Comparison of ENCODE assay signal across 23 cellular contexts in genomic region chr12:93062100-93062419, GRCh38.
DNase-seq lines count a peak whose midpoint lies in the region; ATAC-seq and TF ChIP-seq lines count a peak whose summit lies in the region.
"Had no signal": no experiment of that assay in that cellular context is flagged by ENCODE, and none has a peak within 500 bp of the region (broad histone marks: within the 10 kb centered on the region; RNA-seq: fewer than 3 reads in every experiment).

No MANE protein-coding gene starts in this region.

- H2AFZ ChIP-seq in mesenchymal stem cell (ENCODE audit: low read depth, low read length), result no peak overlapping the region

- H3K18ac ChIP-seq in mesenchymal stem cell (ENCODE audit: low read depth in 1 of 2, low read length in 2 of 2), result no peak overlapping the region

- H2BK5ac ChIP-seq in mesenchymal stem cell (ENCODE audit: low read depth, low read length, poor library complexity, severe bottlenecking), result no peak overlapping the region

- H3K4me3 ChIP-seq in right atrium auricular region (no peak overlapping the region), mucosa of descending colon (no peak overlapping the region), thoracic aorta (no peak overlapping the region), mesenchymal stem cell (ENCODE audit: insufficient read depth in 1 of 2, low read depth in 1 of 2, low read length in 2 of 2) (no peak overlapping the region)
- H3K4me3 ChIP-seq: BLaER1, cardiac muscle cell, left lung, Peyer's patch, SJCRH30, suprapubic skin, uterus had no signal

- H3K14ac ChIP-seq in mesenchymal stem cell (ENCODE audit: low read length in 2 of 2), result no peak overlapping the region

- H3K36me3 ChIP-seq in right atrium auricular region (no peaks in the 10 kb centered on the region), mucosa of descending colon (ENCODE audit: low read depth) (no peaks in the 10 kb centered on the region), thoracic aorta (no peaks in the 10 kb centered on the region), mesenchymal stem cell (ENCODE audit: control insufficient read depth in 1 of 2, insufficient read depth in 2 of 2, low read depth in 1 of 2, low read length in 2 of 2) (no peaks in the 10 kb centered on the region)
- H3K36me3 ChIP-seq: BLaER1, cardiac muscle cell, left lung, Peyer's patch, SJCRH30, suprapubic skin, uterus had no signal

- no peak overlapping the region for H3K4me2 ChIP-seq in mesenchymal stem cell (ENCODE audit: low read length, poor library complexity, severe bottlenecking)
- H3K4me2 ChIP-seq: BLaER1 had no signal

- no peak overlapping the region for H2AK5ac ChIP-seq in mesenchymal stem cell (ENCODE audit: low read length, severe bottlenecking)

- ATAC-seq in Right ventricle myocardium superior (ENCODE audit: poor library complexity), result no peak
- ATAC-seq in mucosa of descending colon, result peak; percentile 53
- ATAC-seq in thoracic aorta (ENCODE audit: insufficient number of reproducible peaks, low FRiP score, low read depth), result no peak
- ATAC-seq: activated T-helper 17 cell treated with anti-CD3 and anti-CD28 coated beads, Interleukin-2, amount 50 U/mL, for 72 hours; left lung; natural killer cell; stimulated activated effector memory CD8-positive, alpha-beta T cell treated with anti-CD3 and anti-CD28 coated beads, Interleukin-12 subunit alpha, Interleukin-12 subunit beta, amount 100 ng/mL, for 72 hours had no signal

- no peak overlapping the region for H2BK12ac ChIP-seq in mesenchymal stem cell (ENCODE audit: low read length in 2 of 2)

- DNase-seq in right atrium auricular region (ENCODE audit: low spot score), result no peak
- DNase-seq in Right ventricle myocardium superior, result no peak
- DNase-seq in mucosa of descending colon, result no peak
- DNase-seq in thoracic aorta (ENCODE audit: low spot score), result no peak
- DNase-seq in stimulated activated CD4-positive, alpha-beta T cell treated with anti-CD3 and anti-CD28 coated beads, Interleukin-12 subunit alpha, Interleukin-12 subunit beta, amount 100 ng/mL, for 4 hours, result no peak
- DNase-seq in NCI-H128 (lab: John Stamatoyannopoulos, UW; ENCODE audit: unreplicated experiment), result no peak
- DNase-seq in mesenchymal stem cell, result no peak
- DNase-seq: activated CD4-positive, alpha-beta memory T cell treated with anti-CD3 and anti-CD28 coated beads, Interleukin-2, amount 10 ng/mL, durations not matched to agents 7 days and 5 days; HCEC 1CT; KBM-7; left lung; natural killer cell; NCI-H526 treated with DMSO at 0.1 percent for 48 hours; Peyer's patch; stimulated activated CD4-positive, alpha-beta T cell treated with anti-CD3 and anti-CD28 coated beads, Interleukin-4, amount 100 ng/mL, for 24 hours had no signal

- H3K79me1 ChIP-seq in mesenchymal stem cell (replicated peaks; ENCODE audit: low read length, poor library complexity, severe bottlenecking), result no peaks in the 10 kb centered on the region

- H2BK120ac ChIP-seq in mesenchymal stem cell (ENCODE audit: low read depth, low read length), result no peak overlapping the region

- no peak overlapping the region for H3K9ac ChIP-seq in mesenchymal stem cell (ENCODE audit: low read length)
- H3K9ac ChIP-seq: BLaER1 had no signal

- peak overlapping the region in 1 of 2 experiments; percentile 9 for H3K4ac ChIP-seq in mesenchymal stem cell (ENCODE audit: low read depth in 1 of 2, low read length in 2 of 2)

- no peak overlapping the region for H4K91ac ChIP-seq in mesenchymal stem cell (ENCODE audit: low read length)

- whole genome bisulfite sequencing in mesenchymal stem cell, result 80% methylated on average over 6 of the region's 6 CpGs

- H3K27ac ChIP-seq in right atrium auricular region (peak overlapping the region; percentile 77 to 87), angular gyrus (ENCODE audit: low read depth, low read length) (peak overlapping the region; percentile 29), thoracic aorta (peak overlapping the region; percentile 18 to 20), mesenchymal stem cell (ENCODE audit: low read length, poor library complexity, severe bottlenecking) (no peak overlapping the region)
- H3K27ac ChIP-seq: BLaER1, left lung, SJCRH30, suprapubic skin, uterus had no signal

- H2BK15ac ChIP-seq in mesenchymal stem cell (ENCODE audit: low read depth, poor library complexity, severe bottlenecking), result no peak overlapping the region

- no peak for TF ChIP-seq CTCF in right atrium auricular region (IDR thresholded peaks at IDR 0.05)
- TF ChIP-seq CTCF in mucosa of descending colon (IDR thresholded peaks at IDR 0.05), result no peak
- TF ChIP-seq CTCF in thoracic aorta (IDR thresholded peaks at IDR 0.05), result no peak

- H3K4me1 ChIP-seq in right atrium auricular region (peaks cover 0 to 29% of the 10 kb centered on the region in 2 donors), mucosa of descending colon (ENCODE audit: low read depth) (no peaks in the 10 kb centered on the region), thoracic aorta (ENCODE audit: control insufficient read depth in 1 of 2, low read depth in 2 of 2) (peaks cover 6 to 39% of the 10 kb centered on the region in 2 donors), mesenchymal stem cell (ENCODE audit: control insufficient read depth, insufficient read depth, low read depth, low read length) (no peaks in the 10 kb centered on the region)
- H3K4me1 ChIP-seq: BLaER1, Peyer's patch, SJCRH30, uterus had no signal

- H3K23ac ChIP-seq in mesenchymal stem cell (ENCODE audit: low read length in 2 of 2), result no peak overlapping the region

- H4K8ac ChIP-seq in mesenchymal stem cell (ENCODE audit: low read length), result no peak overlapping the region

- no peaks in the 10 kb centered on the region for H3K27me3 ChIP-seq in right atrium auricular region
- H3K27me3 ChIP-seq in thoracic aorta (replicated peaks; ENCODE audit: insufficient read depth), result no peaks in the 10 kb centered on the region
- H3K27me3 ChIP-seq in mesenchymal stem cell (ENCODE audit: control insufficient read depth in 1 of 2, insufficient read depth in 1 of 2, low read length in 2 of 2), result peaks cover 0 to 33% of the 10 kb centered on the region in 2 experiments
- H3K27me3 ChIP-seq: BLaER1, cardiac muscle cell, left lung, Peyer's patch, SJCRH30, uterus had no signal

- H3K9me3 ChIP-seq in right atrium auricular region, result no peaks in the 10 kb centered on the region
- H3K9me3 ChIP-seq in mucosa of descending colon, result no peaks in the 10 kb centered on the region
- no peaks in the 10 kb centered on the region for H3K9me3 ChIP-seq in thoracic aorta
- H3K9me3 ChIP-seq in mesenchymal stem cell (ENCODE audit: control insufficient read depth, low read length), result no peaks in the 10 kb centered on the region
- H3K9me3 ChIP-seq: BLaER1, left lung, Peyer's patch, SJCRH30, suprapubic skin, uterus had no signal

- intact Hi-C loops in Right ventricle myocardium superior (cut with DNase I) (loop anchor here (5.0 kb wide), 1 partner anchor 65 kb away; no protein-coding TSS in a partner anchor), mucosa of descending colon (cut with DNase I, micrococcal nuclease) (no loop called here)
